ENCODE assay signal across 8 cellular contexts in genomic region chr2:178072383-178073301, GRCh38. TPM values are rescaled to one million over a fixed set of nuclear protein-coding genes. Genes with fewer than 3 reads are reported as not detected.
DNase-seq lines count a peak whose midpoint lies in the region; ATAC-seq and TF ChIP-seq lines count a peak whose summit lies in the region.

TSS of gene PDE11A (minus strand) at chr2:178072777. CDS start at chr2:178072437, 340 bp downstream.

- H3K27ac ChIP-seq in tibial nerve: peak within 1 kb of the TSS in 1 of 4 donors; percentile 32

- no peak for TF ChIP-seq EP300 in tibial nerve (IDR thresholded peaks at IDR 0.05)

- H3K4me1 ChIP-seq in tibial nerve: peaks cover 0 to 13% (median 0%) of the 10 kb centered on the region in 4 donors

- H3K27me3 Mint-ChIP-seq in activated T-cell treated with anti-CD3 and anti-CD28 coated beads, Interleukin-2, amount 50 U/mL, for 24 hours: peaks cover 65% of the 10 kb centered on the region
- H3K27me3 Mint-ChIP-seq in natural killer cell treated with Interleukin-12 subunit alpha and Interleukin-12 subunit beta and Interleukin-15 and Interleukin-18, amount 100 ng/mL, for 72 hours: peaks cover 41 to 73% of the 10 kb centered on the region in 2 donors

- no peak for TF ChIP-seq POLR2A in tibial nerve (IDR thresholded peaks at IDR 0.05)

- WGBS in tibial nerve, 2 donors: 4 to 5% methylated on average over 31 to 41 of the region's 44 CpGs

- no peak within 1 kb of the TSS for H3K27ac Mint-ChIP-seq in activated T-cell treated with anti-CD3 and anti-CD28 coated beads, Interleukin-2, amount 50 U/mL, for 24 hours
- no peak within 1 kb of the TSS for H3K27ac Mint-ChIP-seq in natural killer cell treated with Interleukin-12 subunit alpha and Interleukin-12 subunit beta and Interleukin-15 and Interleukin-18, amount 100 ng/mL, for 72 hours

- peak; percentile 94 for DNase-seq in ELR (ENCODE audit: low read depth)
- DNase-seq in NCI-H446 treated with DMSO at 0.1 percent for 48 hours (lab: John Stamatoyannopoulos, UW): peak; percentile 48
- DNase-seq in activated T-cell treated with anti-CD3 and anti-CD28 coated beads, Interleukin-2, amount 50 U/mL, for 24 hours: peak; percentile 54
- DNase-seq in fibroblast of pulmonary artery (ENCODE audit: low read depth): peak; percentile 55
- peak; percentile 62 for DNase-seq in natural killer cell treated with Interleukin-12 subunit alpha and Interleukin-12 subunit beta and Interleukin-15 and Interleukin-18, amount 100 ng/mL, for 72 hours (ENCODE audit: low spot score)
- DNase-seq in tibial nerve (ENCODE audit: low spot score in 2 of 2): peak; percentile 33 to 52

- H3K9me3 ChIP-seq in tibial nerve: no peaks in the 10 kb centered on the region

- H3K27me3 ChIP-seq in tibial nerve: peaks cover 0 to 8% of the 10 kb centered on the region in 2 donors

- no peaks in the 10 kb centered on the region for H3K36me3 Mint-ChIP-seq in activated T-cell treated with anti-CD3 and anti-CD28 coated beads, Interleukin-2, amount 50 U/mL, for 24 hours (ENCODE audit: low read depth)
- H3K36me3 Mint-ChIP-seq in natural killer cell treated with Interleukin-12 subunit alpha and Interleukin-12 subunit beta and Interleukin-15 and Interleukin-18, amount 100 ng/mL, for 72 hours: no peaks in the 10 kb centered on the region

- H3K36me3 ChIP-seq in tibial nerve: no peaks in the 10 kb centered on the region

- ATAC-seq in HG02943 (IDR thresholded peaks at IDR 0.05; ENCODE audit: low read depth, unreplicated experiment) (peak; percentile 68), GM19324 (IDR thresholded peaks at IDR 0.05; ENCODE audit: low FRiP score, unreplicated experiment) (no peak)
- peak; percentile 79 to 83 for ATAC-seq in natural killer cell treated with Interleukin-12 subunit alpha and Interleukin-12 subunit beta and Interleukin-15 and Interleukin-18, amount 100 ng/mL, for 72 hours

- no peaks in the 10 kb centered on the region for H3K9me3 Mint-ChIP-seq in activated T-cell treated with anti-CD3 and anti-CD28 coated beads, Interleukin-2, amount 50 U/mL, for 24 hours
- H3K9me3 Mint-ChIP-seq in natural killer cell treated with Interleukin-12 subunit alpha and Interleukin-12 subunit beta and Interleukin-15 and Interleukin-18, amount 100 ng/mL, for 72 hours: no peaks in the 10 kb centered on the region

- H3K4me3 ChIP-seq in fibroblast of pulmonary artery (replicated peaks; ENCODE audit: low read depth, low read length): peak within 1 kb of the TSS; percentile 58
- peak within 1 kb of the TSS; percentile 12 to 53 (median 34) for H3K4me3 ChIP-seq in tibial nerve

- TF ChIP-seq CTCF in fibroblast of pulmonary artery (IDR thresholded peaks at IDR 0.05; ENCODE audit: low read length, missing control alignments): no peak
- no peak for TF ChIP-seq CTCF in tibial nerve (IDR thresholded peaks at IDR 0.05)

- H3K4me1 Mint-ChIP-seq in activated T-cell treated with anti-CD3 and anti-CD28 coated beads, Interleukin-2, amount 50 U/mL, for 24 hours (ENCODE audit: low read depth): peaks cover 12% of the 10 kb centered on the region
- peaks cover 0 to 8% of the 10 kb centered on the region in 2 donors for H3K4me1 Mint-ChIP-seq in natural killer cell treated with Interleukin-12 subunit alpha and Interleukin-12 subunit beta and Interleukin-15 and Interleukin-18, amount 100 ng/mL, for 72 hours (ENCODE audit: low read depth in 2 of 2)

- H3K4me3 Mint-ChIP-seq in activated T-cell treated with anti-CD3 and anti-CD28 coated beads, Interleukin-2, amount 50 U/mL, for 24 hours: peak within 1 kb of the TSS; percentile 60
- peak within 1 kb of the TSS; percentile 11 for H3K4me3 Mint-ChIP-seq in natural killer cell treated with Interleukin-12 subunit alpha and Interleukin-12 subunit beta and Interleukin-15 and Interleukin-18, amount 100 ng/mL, for 72 hours

RNA-seq across cellular contexts. Expression of gene PDE11A, which starts in this region (rescaled TPM):
- total RNA-seq in natural killer cell treated with Interleukin-12 subunit alpha and Interleukin-12 subunit beta and Interleukin-15 and Interleukin-18, amount 100 ng/mL, for 72 hours: not detected
- 1 to 10 TPM in 1 of 4 donors, not detected in 3; 1.7 TPM for total RNA-seq in tibial nerve

Comparison
In these comparisons a context has a peak if more than half of its experiments do, and no peak if none do; other contexts are left out.
1. Peak in DNase-seq and ATAC-seq in natural killer cell treated with Interleukin-12 subunit alpha and Interleukin-12 subunit beta and Interleukin-15 and Interleukin-18, amount 100 ng/mL, for 72 hours; RNA of the gene not detected or under 1 TPM.
2. DNase-seq: peak in every context shown above with its lines; median percentile 94 in ELR; 62 in natural killer cell treated with Interleukin-12 subunit alpha and Interleukin-12 subunit beta and Interleukin-15 and Interleukin-18, amount 100 ng/mL, for 72 hours; 55 in fibroblast of pulmonary artery; 54 in activated T-cell treated with anti-CD3 and anti-CD28 coated beads, Interleukin-2, amount 50 U/mL, for 24 hours; 48 in NCI-H446 treated with DMSO at 0.1 percent for 48 hours; 42 in tibial nerve.